Comparison of ENCODE assay signal across 8 cellular contexts in genomic region chr2:113603467-113604084, GRCh38. TPM values are rescaled to one million over a fixed set of nuclear protein-coding genes. Genes with fewer than 3 reads are reported as not detected.
DNase-seq lines count a peak whose midpoint lies in the region; ATAC-seq and TF ChIP-seq lines count a peak whose summit lies in the region.
"Not testable (repeated sequence)": the region's sequence is repeated elsewhere in the genome, so short reads cannot be mapped to it uniquely, and the experiment has no call there.

No MANE protein-coding gene starts in this region.

- not testable (repeated sequence) for H3K36me3 ChIP-seq in HUES48 (ENCODE audit: control insufficient read depth, insufficient read depth, low read length); breast epithelium; right atrium auricular region; ovary

- H3K9ac ChIP-seq in HUES48 (ENCODE audit: low read depth, low read length): 0 out of 2 replicates have a peak overlapping the region, but pooled peaks have one; percentile 40

- H3K27me3 Mint-ChIP-seq in activated CD4-positive, alpha-beta T cell treated with anti-CD3 and anti-CD28 coated beads for 36 hours; stimulated activated memory B cell treated with anti-CD40 and anti-IgM and Interleukin-4, amounts not matched to agents 10 μg/mL and 1 μg/mL and 100 μg/mL, for 72 hours: not testable (repeated sequence)

- 11 to 33% (median 12%) methylated on average over 59 to 84 of the region's 84 CpGs for WGBS in ovary, 3 donors

- peak; percentile 43 for TF ChIP-seq POLR2A in breast epithelium (IDR thresholded peaks at IDR 0.05)
- TF ChIP-seq POLR2A in ovary (IDR thresholded peaks at IDR 0.05): peak; percentile 18

- peak overlapping the region; percentile 86 for H3K27ac ChIP-seq in HUES48 (ENCODE audit: low read depth, low read length)
- H3K27ac ChIP-seq in breast epithelium: peak overlapping the region; percentile 88 to 97
- peak overlapping the region; percentile 87 to 91 for H3K27ac ChIP-seq in right atrium auricular region
- H3K27ac ChIP-seq in ovary: peak overlapping the region; percentile 57 to 86

- peak; percentile 99 for ATAC-seq in GM21717 (IDR thresholded peaks at IDR 0.05; ENCODE audit: unreplicated experiment)
- ATAC-seq in activated CD4-positive, alpha-beta T cell treated with anti-CD3 and anti-CD28 coated beads for 36 hours: peak; percentile 99
- peak; percentile 99 for ATAC-seq in stimulated activated memory B cell treated with anti-CD40 and anti-IgM and Interleukin-4, amounts not matched to agents 10 μg/mL and 1 μg/mL and 100 μg/mL, for 72 hours

- H3K27ac Mint-ChIP-seq in activated CD4-positive, alpha-beta T cell treated with anti-CD3 and anti-CD28 coated beads for 36 hours: peak overlapping the region; percentile 97
- H3K27ac Mint-ChIP-seq in stimulated activated memory B cell treated with anti-CD40 and anti-IgM and Interleukin-4, amounts not matched to agents 10 μg/mL and 1 μg/mL and 100 μg/mL, for 72 hours: peak overlapping the region; percentile 85

- not testable (repeated sequence) for H3K4me1 ChIP-seq in HUES48 (ENCODE audit: control insufficient read depth, insufficient read depth, low read length); breast epithelium; right atrium auricular region; ovary (ENCODE audit: insufficient read depth)

- H3K4me3 Mint-ChIP-seq in activated CD4-positive, alpha-beta T cell treated with anti-CD3 and anti-CD28 coated beads for 36 hours: peak overlapping the region; percentile 82
- peak overlapping the region; percentile 86 for H3K4me3 Mint-ChIP-seq in stimulated activated memory B cell treated with anti-CD40 and anti-IgM and Interleukin-4, amounts not matched to agents 10 μg/mL and 1 μg/mL and 100 μg/mL, for 72 hours

- peak; percentile 85 for DNase-seq in EL
- peak; percentile 90 for DNase-seq in activated CD4-positive, alpha-beta T cell treated with anti-CD3 and anti-CD28 coated beads for 36 hours
- DNase-seq in breast epithelium (ENCODE audit: low spot score in 2 of 2): peak; percentile 75 to 88
- peak; percentile 84 for DNase-seq in right atrium auricular region (ENCODE audit: low spot score)
- peak in 4 of 5 donors; percentile 84 to 89 (median 86) for DNase-seq in ovary

- intact Hi-C loops in activated CD4-positive, alpha-beta T cell treated with anti-CD3 and anti-CD28 coated beads for 36 hours (cut with DNase I, micrococcal nuclease): loop anchor here (1.0 to 10.0 kb wide), 6 partner anchors 89 to 375 kb away; partner anchors contain the start of genes ACTR3 (in 1 of the 2) and SLC35F5 (in 1 of the 2)
- intact Hi-C loops in breast epithelium (cut with DNase I; ENCODE audit: low total_unique reads); ovary (cut with DNase I): not testable (repeated sequence)

- H3K4me1 Mint-ChIP-seq in activated CD4-positive, alpha-beta T cell treated with anti-CD3 and anti-CD28 coated beads for 36 hours; stimulated activated memory B cell treated with anti-CD40 and anti-IgM and Interleukin-4, amounts not matched to agents 10 μg/mL and 1 μg/mL and 100 μg/mL, for 72 hours: not testable (repeated sequence)

- not testable (repeated sequence) for TF ChIP-seq EP300 in ovary (IDR thresholded peaks at IDR 0.05)

- not testable (repeated sequence) for H3K36me3 Mint-ChIP-seq in activated CD4-positive, alpha-beta T cell treated with anti-CD3 and anti-CD28 coated beads for 36 hours (ENCODE audit: low read depth); stimulated activated memory B cell treated with anti-CD40 and anti-IgM and Interleukin-4, amounts not matched to agents 10 μg/mL and 1 μg/mL and 100 μg/mL, for 72 hours

- H3K27me3 ChIP-seq in HUES48 (ENCODE audit: control insufficient read depth, insufficient read depth, low read length); breast epithelium; right atrium auricular region; ovary: not testable (repeated sequence)

- H3K9me3 ChIP-seq in HUES48 (ENCODE audit: control insufficient read depth, insufficient read depth, low read length); breast epithelium; right atrium auricular region; ovary: not testable (repeated sequence)

- POLR2A ChIA-PET in activated CD4-positive, alpha-beta T cell treated with anti-CD3 and anti-CD28 coated beads for 36 hours (lab: Charles Lee): not testable (repeated sequence)

- not testable (repeated sequence) for H3K9me3 Mint-ChIP-seq in activated CD4-positive, alpha-beta T cell treated with anti-CD3 and anti-CD28 coated beads for 36 hours (ENCODE audit: low read depth); stimulated activated memory B cell treated with anti-CD40 and anti-IgM and Interleukin-4, amounts not matched to agents 10 μg/mL and 1 μg/mL and 100 μg/mL, for 72 hours

- peak overlapping the region; percentile 73 for H3K4me3 ChIP-seq in HUES48 (ENCODE audit: low read depth, low read length)
- peak overlapping the region; percentile 46 to 79 (median 63) for H3K4me3 ChIP-seq in breast epithelium
- H3K4me3 ChIP-seq in right atrium auricular region: peak overlapping the region; percentile 65 to 69
- peak overlapping the region; percentile 78 for H3K4me3 ChIP-seq in ovary

- CTCF ChIA-PET in activated CD4-positive, alpha-beta T cell treated with anti-CD3 and anti-CD28 coated beads for 36 hours (lab: Charles Lee): interaction anchor here (0.6 to 1.9 kb wide), 6 partner anchors 89 to 360 kb away, joined by 3 to 10 read pairs (median 4); no protein-coding TSS in a partner anchor

- not testable (repeated sequence) for TF ChIP-seq CTCF in breast epithelium (IDR thresholded peaks at IDR 0.05); right atrium auricular region (IDR thresholded peaks at IDR 0.05); ovary (IDR thresholded peaks at IDR 0.05)

RNA-seq across cellular contexts. Expression of gene RABL2A, which starts 23.5 kb away (rescaled TPM):
- 10 to 100 TPM; 12.3 to 16.0 TPM for total RNA-seq in activated CD4-positive, alpha-beta T cell treated with anti-CD3 and anti-CD28 coated beads for 36 hours
- total RNA-seq in breast epithelium: 10 to 100 TPM; 10.1 to 23.7 (median 14.7) TPM
- total RNA-seq in right atrium auricular region: 1 to 10 TPM; 1.7 to 2.7 TPM
- total RNA-seq in ovary: 10 to 100 TPM in 6 of 7 donors, 1 to 10 TPM in 1; 9.5 to 32.9 (median 22.3) TPM
- polyA plus RNA-seq in ovary: 10 to 100 TPM; 15.0 to 22.1 TPM

Comparison
In these comparisons a context has a peak if more than half of its experiments do, and no peak if none do; other contexts are left out.
1. Peak in every context shown above with its lines: DNase-seq, ATAC-seq, H3K4me3 ChIP-seq and H3K27ac ChIP-seq.